Comparison of ENCODE assay signal across 8 cellular contexts in genomic region chr6:113854531-113855499, GRCh38. TPM values are rescaled to one million over a fixed set of nuclear protein-coding genes. Genes with fewer than 3 reads are reported as not detected.
DNase-seq lines count a peak whose midpoint lies in the region; ATAC-seq and TF ChIP-seq lines count a peak whose summit lies in the region.

No MANE protein-coding gene starts in this region.

- peaks cover 2% of the 10 kb centered on the region; the same call in 1 of the 2 replicates for H3K36me3 ChIP-seq in GM06990 (ENCODE audit: control insufficient read depth, insufficient read depth, low read length)

- H3K27ac ChIP-seq in 22Rv1: peak overlapping the region; percentile 98
- H3K27ac ChIP-seq in layer of hippocampus (ENCODE audit: low read depth, low read length): peak overlapping the region; percentile 71

- H3K4me1 Mint-ChIP-seq in stimulated activated naive B cell treated with anti-CD40 and anti-IgM and Interleukin-4, amounts not matched to agents 10 μg/mL and 1 μg/mL and 100 μg/mL, for 72 hours: peaks cover 12 to 22% of the 10 kb centered on the region in 2 donors

- peaks cover 0 to 11% of the 10 kb centered on the region in 2 donors for H3K36me3 Mint-ChIP-seq in stimulated activated naive B cell treated with anti-CD40 and anti-IgM and Interleukin-4, amounts not matched to agents 10 μg/mL and 1 μg/mL and 100 μg/mL, for 72 hours

- peak; percentile 20 for TF ChIP-seq CTCF in 22Rv1 (IDR thresholded peaks at IDR 0.05)
- TF ChIP-seq CTCF in GM06990 (IDR thresholded peaks at IDR 0.05; ENCODE audit: insufficient read depth, low read length, poor library complexity, severe bottlenecking): peak; percentile 31

- peak overlapping the region; percentile 99 for H3K4me3 ChIP-seq in GM06990 (replicated peaks; ENCODE audit: low read depth, low read length)

- no peaks in the 10 kb centered on the region for H3K27me3 ChIP-seq in GM06990 (replicated peaks; ENCODE audit: control insufficient read depth, insufficient read depth, low read length)
- H3K27me3 ChIP-seq in layer of hippocampus (ENCODE audit: control insufficient read depth, insufficient read depth, low read length): no peaks in the 10 kb centered on the region

- no peaks in the 10 kb centered on the region for H3K9me3 Mint-ChIP-seq in stimulated activated naive B cell treated with anti-CD40 and anti-IgM and Interleukin-4, amounts not matched to agents 10 μg/mL and 1 μg/mL and 100 μg/mL, for 72 hours

- H3K27ac Mint-ChIP-seq in stimulated activated naive B cell treated with anti-CD40 and anti-IgM and Interleukin-4, amounts not matched to agents 10 μg/mL and 1 μg/mL and 100 μg/mL, for 72 hours: peak overlapping the region; percentile 63

- H3K4me3 Mint-ChIP-seq in stimulated activated naive B cell treated with anti-CD40 and anti-IgM and Interleukin-4, amounts not matched to agents 10 μg/mL and 1 μg/mL and 100 μg/mL, for 72 hours: no peak overlapping the region

- H3K27me3 Mint-ChIP-seq in stimulated activated naive B cell treated with anti-CD40 and anti-IgM and Interleukin-4, amounts not matched to agents 10 μg/mL and 1 μg/mL and 100 μg/mL, for 72 hours: peaks cover 6 to 9% of the 10 kb centered on the region in 2 donors

- peak; percentile 8 to 28 for ATAC-seq in stimulated activated naive B cell treated with anti-CD40 and anti-IgM and Interleukin-4, amounts not matched to agents 10 μg/mL and 1 μg/mL and 100 μg/mL, for 72 hours (replicated peaks)

- DNase-seq in GM06990 (ENCODE audit: extremely low read depth, insufficient read length) (peak; percentile 87), LHCN-M2 (ENCODE audit: low read depth) (peak; percentile 80), RPMI8226 (peak; percentile 26), dermis microvascular lymphatic vessel endothelial cell (ENCODE audit: low read depth in 2 of 2) (peak; percentile 83 to 93)
- peak; percentile 44 for DNase-seq in stimulated activated naive B cell treated with anti-CD40 and anti-IgM and Interleukin-4, amounts not matched to agents 10 μg/mL and 1 μg/mL and 100 μg/mL, for 72 hours
- DNase-seq in stimulated activated naive CD4-positive, alpha-beta T cell treated with Interleukin-2 at 50 U/mL for 16 hours (lab: John Stamatoyannopoulos, UW): no peak

RNA-seq across cellular contexts. Expression of gene MARCKS, which starts 2.3 kb away (rescaled TPM):
- total RNA-seq in LHCN-M2 (2014; rRNA removed) (95.0 and 98.7 TPM in 2 replicates), dermis microvascular lymphatic vessel endothelial cell (218 and 247 TPM in 2 replicates)
- 85.7 TPM for polyA plus RNA-seq in LHCN-M2 (2012)
